15 cellular contexts compared by ENCODE assay signal in the genomic region with DNA sequence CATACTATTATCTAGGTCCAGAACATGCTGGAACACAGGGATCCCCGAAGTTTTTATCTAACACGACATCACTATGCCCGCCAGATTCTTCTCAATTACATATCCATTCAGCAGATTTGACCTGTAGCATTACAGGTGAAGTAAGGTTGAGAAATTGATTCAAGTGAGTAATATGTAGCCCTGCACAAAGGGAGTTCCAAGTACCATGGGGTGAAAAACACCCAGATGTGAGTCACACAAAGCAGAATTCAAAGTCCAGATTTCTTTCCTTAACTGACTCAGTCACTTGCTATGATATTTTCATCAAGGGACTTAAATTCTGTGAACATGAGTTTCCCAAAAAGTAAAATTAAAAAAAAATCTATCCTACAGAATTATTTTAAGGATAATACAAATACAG.
DNase-seq lines count a peak whose midpoint lies in the region; ATAC-seq and TF ChIP-seq lines count a peak whose summit lies in the region.
"Had no signal": no experiment of that assay in that cellular context is flagged by ENCODE, and none has a peak within 500 bp of the region (broad histone marks: within the 10 kb centered on the region; RNA-seq: fewer than 3 reads in every experiment).

No MANE protein-coding gene starts in this region.

- TF ChIP-seq CTCF in chondrocyte (IDR thresholded peaks at IDR 0.05), result no peak

- H4K91ac ChIP-seq in trophoblast cell (ENCODE audit: low read depth, low read length), result no peak overlapping the region

- H3K4me3 Mint-ChIP-seq in effector memory CD8-positive, alpha-beta T cell, result no peak overlapping the region
- H3K4me3 Mint-ChIP-seq in chondrocyte (ENCODE audit: unreplicated experiment), result no peak overlapping the region
- H3K4me3 Mint-ChIP-seq: activated CD8-positive, alpha-beta T cell treated with anti-CD3 and anti-CD28 coated beads for 36 hours; activated naive CD4-positive, alpha-beta T cell treated with anti-CD3 and anti-CD28 coated beads for 36 hours; nephron progenitor cell had no signal

- no peak overlapping the region for H3K9ac ChIP-seq in trophoblast cell (ENCODE audit: low read length)

- H4K12ac ChIP-seq in trophoblast cell (ENCODE audit: low read depth, low read length), result no peak overlapping the region

- no peak overlapping the region for H3K23ac ChIP-seq in trophoblast cell (ENCODE audit: low read length)

- H3K4me2 ChIP-seq in trophoblast cell (ENCODE audit: low read length), result no peak overlapping the region

- no peak overlapping the region for H3K4ac ChIP-seq in trophoblast cell (ENCODE audit: low read depth, low read length)

- H3K27me3 Mint-ChIP-seq in effector memory CD8-positive, alpha-beta T cell, result no peaks in the 10 kb centered on the region
- H3K27me3 Mint-ChIP-seq in chondrocyte (ENCODE audit: low read depth), result peaks cover 5% of the 10 kb centered on the region
- H3K27me3 Mint-ChIP-seq: activated CD8-positive, alpha-beta T cell treated with anti-CD3 and anti-CD28 coated beads for 36 hours had no signal

- no peaks in the 10 kb centered on the region for H3K27me3 ChIP-seq in trophoblast cell (ENCODE audit: insufficient read depth, low read length)
- H3K27me3 ChIP-seq: tibial nerve had no signal

- no peak overlapping the region for H2BK120ac ChIP-seq in trophoblast cell (ENCODE audit: insufficient read depth, low read length, poor library complexity)

- no CpG with 5 or more reads among the region's 3 CpGs for WGBS in trophoblast cell (ENCODE audit: extremely low coverage, insufficient coverage, insufficient read length)

- no peak overlapping the region for H3K14ac ChIP-seq in trophoblast cell (ENCODE audit: low read length)

- H3K79me2 ChIP-seq in trophoblast cell (ENCODE audit: control insufficient read depth, insufficient read depth, low read length, poor library complexity), result no peaks in the 10 kb centered on the region

- H3K4me3 ChIP-seq in trophoblast cell (ENCODE audit: low read depth, low read length), result no peak overlapping the region
- H3K4me3 ChIP-seq: tibial nerve had no signal

- H2BK5ac ChIP-seq in trophoblast cell (ENCODE audit: low read depth, low read length, poor library complexity), result no peak overlapping the region

- H3K27ac ChIP-seq in trophoblast cell (ENCODE audit: low read depth, low read length), result no peak overlapping the region
- H3K27ac ChIP-seq: tibial nerve had no signal

- no peak overlapping the region for H2AFZ ChIP-seq in trophoblast cell (ENCODE audit: insufficient read depth, low read length, poor library complexity)

- H3K36me3 ChIP-seq in trophoblast cell (ENCODE audit: control insufficient read depth in 1 of 2, insufficient read depth in 2 of 2, low read length in 2 of 2), result no peaks in the 10 kb centered on the region
- H3K36me3 ChIP-seq: tibial nerve had no signal

- H3K9me3 ChIP-seq in trophoblast cell (ENCODE audit: insufficient read depth, low read depth, low read length), result no peaks in the 10 kb centered on the region
- H3K9me3 ChIP-seq: tibial nerve had no signal

- no peaks in the 10 kb centered on the region for H3K4me1 ChIP-seq in trophoblast cell (ENCODE audit: control insufficient read depth in 1 of 2, insufficient read depth in 2 of 2, low read length in 2 of 2)
- H3K4me1 ChIP-seq: tibial nerve had no signal

- no peak overlapping the region for H3K18ac ChIP-seq in trophoblast cell (ENCODE audit: low read length)

- H2BK12ac ChIP-seq in trophoblast cell (ENCODE audit: low read length), result no peak overlapping the region

- H3K79me1 ChIP-seq in trophoblast cell (ENCODE audit: low read length), result no peaks in the 10 kb centered on the region

- ATAC-seq in esophagus mucosa, result peak; percentile 96
- no peak for ATAC-seq in effector memory CD8-positive, alpha-beta T cell (replicated peaks)
- ATAC-seq: activated CD8-positive, alpha-beta T cell treated with anti-CD3 and anti-CD28 coated beads for 36 hours; left ventricle myocardium superior had no signal

- peaks cover 0 to 6% of the 10 kb centered on the region in 2 donors for H3K9me3 Mint-ChIP-seq in effector memory CD8-positive, alpha-beta T cell
- H3K9me3 Mint-ChIP-seq in chondrocyte (ENCODE audit: low read depth), result no peaks in the 10 kb centered on the region
- H3K9me3 Mint-ChIP-seq: activated CD8-positive, alpha-beta T cell treated with anti-CD3 and anti-CD28 coated beads for 36 hours; activated naive CD4-positive, alpha-beta T cell treated with anti-CD3 and anti-CD28 coated beads for 36 hours; nephron progenitor cell had no signal

- H2AK5ac ChIP-seq in trophoblast cell (ENCODE audit: low read length), result no peak overlapping the region

- no peak overlapping the region for H4K8ac ChIP-seq in trophoblast cell (ENCODE audit: low read depth, low read length)

- H3K36me3 Mint-ChIP-seq in effector memory CD8-positive, alpha-beta T cell (ENCODE audit: insufficient read depth), result peaks cover under 1% of the 10 kb centered on the region
- H3K36me3 Mint-ChIP-seq in chondrocyte (ENCODE audit: low read depth), result no peaks in the 10 kb centered on the region

- H3K27ac Mint-ChIP-seq in effector memory CD8-positive, alpha-beta T cell, result no peak overlapping the region
- H3K27ac Mint-ChIP-seq in chondrocyte (ENCODE audit: unreplicated experiment), result no peak overlapping the region
- H3K27ac Mint-ChIP-seq: activated CD8-positive, alpha-beta T cell treated with anti-CD3 and anti-CD28 coated beads for 36 hours; activated naive CD4-positive, alpha-beta T cell treated with anti-CD3 and anti-CD28 coated beads for 36 hours; nephron progenitor cell had no signal

- H3K4me1 Mint-ChIP-seq in effector memory CD8-positive, alpha-beta T cell (ENCODE audit: low read depth in 2 of 2), result no peaks in the 10 kb centered on the region
- H3K4me1 Mint-ChIP-seq in chondrocyte (ENCODE audit: low read depth), result peaks cover 12% of the 10 kb centered on the region
- H3K4me1 Mint-ChIP-seq: nephron progenitor cell had no signal

- peak; percentile 86 for DNase-seq in HCEC 1CT
- DNase-seq in RPMI7951 (ENCODE audit: low read depth), result peak; percentile 53
- peak; percentile 20 to 49 for DNase-seq in trophoblast cell
- no peak for DNase-seq in effector memory CD8-positive, alpha-beta T cell
- no peak for DNase-seq in chondrocyte (ENCODE audit: low spot score)
- no peak for DNase-seq in COLO829 (ENCODE audit: low spot score)
- DNase-seq in NCI-H2196 (lab: John Stamatoyannopoulos, UW; ENCODE audit: unreplicated experiment), result no peak
- DNase-seq: activated CD8-positive, alpha-beta T cell treated with anti-CD3 and anti-CD28 coated beads for 36 hours; activated naive CD4-positive, alpha-beta T cell treated with anti-CD3 and anti-CD28 coated beads for 36 hours; cortex of kidney; head of caudate nucleus; left ventricle myocardium superior; nephron progenitor cell had no signal

Comparison
In these comparisons a context has a peak if more than half of its experiments do, and no peak if none do; other contexts are left out.
1. DNase-seq: peak in HCEC 1CT (single experiment), RPMI7951 (single experiment) and trophoblast cell (2 of 2); none in effector memory CD8-positive, alpha-beta T cell (0 of 3), chondrocyte (single experiment), COLO829 (single experiment) and NCI-H2196 (single experiment).